Comparison of ENCODE assay signal across 1 cellular context in the genomic region with DNA sequence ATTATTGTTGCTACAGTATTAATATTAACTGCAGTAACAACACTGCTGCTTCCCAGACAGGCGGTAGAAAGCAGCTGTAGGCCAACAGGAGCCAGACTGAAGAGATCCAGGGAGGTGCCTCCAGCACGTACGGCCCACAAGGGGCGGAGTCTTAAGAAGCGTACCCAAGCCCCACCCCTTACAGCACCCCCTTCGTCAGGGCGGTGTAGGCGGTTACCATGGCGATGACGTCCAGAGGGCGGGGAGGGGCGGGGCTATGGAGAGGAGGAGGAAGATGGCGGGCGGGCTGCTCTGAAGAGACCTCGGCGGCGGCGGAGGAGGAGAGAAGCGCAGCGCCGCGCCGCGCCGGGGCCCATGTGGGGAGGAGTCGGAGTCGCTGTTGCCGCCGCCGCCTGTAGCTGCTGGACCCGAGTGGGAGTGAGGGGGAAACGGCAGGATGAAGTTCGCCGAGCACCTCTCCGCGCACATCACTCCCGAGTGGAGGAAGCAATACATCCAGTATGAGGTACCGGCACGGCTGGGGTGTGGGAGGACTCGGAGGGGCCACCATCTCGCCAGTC.
A peak's percentile ranks its signal among the peaks of the same experiment; 100 is the strongest.
TF ChIP-seq lines count a peak whose summit lies in the region.

Gene XPR1, plus strand, starts transcription at position 257 of the 560 bp plus-strand sequence. Its CDS starts 180 bp downstream, at position 437.

TF ChIP-seq in HepG2, 621 proteins besides CTCF, POLR2A, EP300 and RAD21 (continued from another document and continues in another):
- no peak for TF ChIP-seq BCL3 (CRISPR knock-in tag; IDR thresholded peaks at IDR 0.05)
- TF ChIP-seq ZBTB8A (CRISPR knock-in tag; IDR thresholded peaks at IDR 0.05; ENCODE audit: borderline replicate concordance, low read depth): no peak
- no peak for TF ChIP-seq ZNF557 (CRISPR knock-in tag; IDR thresholded peaks at IDR 0.05)
- TF ChIP-seq, protein P1, sequence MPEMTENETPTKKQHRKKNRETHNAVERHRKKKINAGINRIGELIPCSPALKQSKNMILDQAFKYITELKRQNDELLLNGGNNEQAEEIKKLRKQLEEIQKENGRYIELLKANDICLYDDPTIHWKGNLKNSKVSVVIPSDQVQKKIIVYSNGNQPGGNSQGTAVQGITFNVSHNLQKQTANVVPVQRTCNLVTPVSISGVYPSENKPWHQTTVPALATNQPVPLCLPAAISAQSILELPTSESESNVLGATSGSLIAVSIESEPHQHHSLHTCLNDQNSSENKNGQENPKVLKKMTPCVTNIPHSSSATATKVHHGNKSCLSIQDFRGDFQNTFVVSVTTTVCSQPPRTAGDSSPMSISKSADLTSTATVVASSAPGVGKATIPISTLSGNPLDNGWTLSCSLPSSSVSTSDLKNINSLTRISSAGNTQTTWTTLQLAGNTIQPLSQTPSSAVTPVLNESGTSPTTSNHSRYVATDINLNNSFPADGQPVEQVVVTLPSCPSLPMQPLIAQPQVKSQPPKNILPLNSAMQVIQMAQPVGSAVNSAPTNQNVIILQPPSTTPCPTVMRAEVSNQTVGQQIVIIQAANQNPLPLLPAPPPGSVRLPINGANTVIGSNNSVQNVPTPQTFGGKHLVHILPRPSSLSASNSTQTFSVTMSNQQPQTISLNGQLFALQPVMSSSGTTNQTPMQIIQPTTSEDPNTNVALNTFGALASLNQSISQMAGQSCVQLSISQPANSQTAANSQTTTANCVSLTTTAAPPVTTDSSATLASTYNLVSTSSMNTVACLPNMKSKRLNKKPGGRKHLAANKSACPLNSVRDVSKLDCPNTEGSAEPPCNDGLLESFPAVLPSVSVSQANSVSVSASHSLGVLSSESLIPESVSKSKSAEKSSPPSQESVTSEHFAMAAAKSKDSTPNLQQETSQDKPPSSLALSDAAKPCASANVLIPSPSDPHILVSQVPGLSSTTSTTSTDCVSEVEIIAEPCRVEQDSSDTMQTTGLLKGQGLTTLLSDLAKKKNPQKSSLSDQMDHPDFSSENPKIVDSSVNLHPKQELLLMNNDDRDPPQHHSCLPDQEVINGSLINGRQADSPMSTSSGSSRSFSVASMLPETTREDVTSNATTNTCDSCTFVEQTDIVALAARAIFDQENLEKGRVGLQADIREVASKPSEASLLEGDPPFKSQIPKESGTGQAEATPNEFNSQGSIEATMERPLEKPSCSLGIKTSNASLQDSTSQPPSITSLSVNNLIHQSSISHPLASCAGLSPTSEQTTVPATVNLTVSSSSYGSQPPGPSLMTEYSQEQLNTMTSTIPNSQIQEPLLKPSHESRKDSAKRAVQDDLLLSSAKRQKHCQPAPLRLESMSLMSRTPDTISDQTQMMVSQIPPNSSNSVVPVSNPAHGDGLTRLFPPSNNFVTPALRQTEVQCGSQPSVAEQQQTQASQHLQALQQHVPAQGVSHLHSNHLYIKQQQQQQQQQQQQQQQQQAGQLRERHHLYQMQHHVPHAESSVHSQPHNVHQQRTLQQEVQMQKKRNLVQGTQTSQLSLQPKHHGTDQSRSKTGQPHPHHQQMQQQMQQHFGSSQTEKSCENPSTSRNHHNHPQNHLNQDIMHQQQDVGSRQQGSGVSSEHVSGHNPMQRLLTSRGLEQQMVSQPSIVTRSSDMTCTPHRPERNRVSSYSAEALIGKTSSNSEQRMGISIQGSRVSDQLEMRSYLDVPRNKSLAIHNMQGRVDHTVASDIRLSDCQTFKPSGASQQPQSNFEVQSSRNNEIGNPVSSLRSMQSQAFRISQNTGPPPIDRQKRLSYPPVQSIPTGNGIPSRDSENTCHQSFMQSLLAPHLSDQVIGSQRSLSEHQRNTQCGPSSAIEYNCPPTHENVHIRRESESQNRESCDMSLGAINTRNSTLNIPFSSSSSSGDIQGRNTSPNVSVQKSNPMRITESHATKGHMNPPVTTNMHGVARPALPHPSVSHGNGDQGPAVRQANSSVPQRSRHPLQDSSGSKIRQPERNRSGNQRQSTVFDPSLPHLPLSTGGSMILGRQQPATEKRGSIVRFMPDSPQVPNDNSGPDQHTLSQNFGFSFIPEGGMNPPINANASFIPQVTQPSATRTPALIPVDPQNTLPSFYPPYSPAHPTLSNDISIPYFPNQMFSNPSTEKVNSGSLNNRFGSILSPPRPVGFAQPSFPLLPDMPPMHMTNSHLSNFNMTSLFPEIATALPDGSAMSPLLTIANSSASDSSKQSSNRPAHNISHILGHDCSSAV (CRISPR knock-in tag; IDR thresholded peaks at IDR 0.05; ENCODE audit: borderline replicate concordance): no peak
- peak; percentile 80; the same call in 1 of the 2 replicates for TF ChIP-seq ARID4A (CRISPR knock-in tag; IDR thresholded peaks at IDR 0.05; ENCODE audit: borderline replicate concordance)
- TF ChIP-seq AHDC1 (CRISPR knock-in tag; IDR thresholded peaks at IDR 0.05; ENCODE audit: borderline replicate concordance): no peak
- TF ChIP-seq ZNF816 (CRISPR knock-in tag; IDR thresholded peaks at IDR 0.05; ENCODE audit: borderline replicate concordance): no peak
- no peak for TF ChIP-seq FOXJ3 (CRISPR knock-in tag; IDR thresholded peaks at IDR 0.05; ENCODE audit: borderline replicate concordance)
- peak; percentile 5; the same call in 1 of the 2 replicates for TF ChIP-seq SKIL (CRISPR knock-in tag; IDR thresholded peaks at IDR 0.05; ENCODE audit: borderline replicate concordance)
- TF ChIP-seq ZC3H4 (CRISPR knock-in tag; IDR thresholded peaks at IDR 0.05; ENCODE audit: borderline replicate concordance): no peak
- TF ChIP-seq GPBP1L1 (CRISPR knock-in tag; IDR thresholded peaks at IDR 0.05): no peak
- no peak; the same call in 1 of the 2 replicates for TF ChIP-seq ZNF776 (CRISPR knock-in tag; IDR thresholded peaks at IDR 0.05)
- 0 out of 2 replicates have a peak, but pooled peaks have one; percentile 41 for TF ChIP-seq ZNF558 (CRISPR knock-in tag; IDR thresholded peaks at IDR 0.05; ENCODE audit: borderline replicate concordance)
- peak; percentile 95 for TF ChIP-seq ZNF263 (CRISPR knock-in tag; IDR thresholded peaks at IDR 0.05)
- TF ChIP-seq REL (CRISPR knock-in tag; conservative IDR thresholded peaks at IDR 0.05): no peak
- TF ChIP-seq ZIK1 (CRISPR knock-in tag; IDR thresholded peaks at IDR 0.05; ENCODE audit: borderline replicate concordance, low read depth): 0 out of 2 replicates have a peak, but pooled peaks have one; percentile 37
- TF ChIP-seq ZNF616 (CRISPR knock-in tag; IDR thresholded peaks at IDR 0.05; ENCODE audit: low read depth): no peak; the same call in 1 of the 2 replicates
- TF ChIP-seq YEATS4 (CRISPR knock-in tag; IDR thresholded peaks at IDR 0.05; ENCODE audit: borderline replicate concordance): peak; percentile 83; the same call in 1 of the 2 replicates
- no peak for TF ChIP-seq ZMAT3 (CRISPR knock-in tag; conservative IDR thresholded peaks at IDR 0.05)
